2 cellular contexts compared by ENCODE assay signal in the genomic region with DNA sequence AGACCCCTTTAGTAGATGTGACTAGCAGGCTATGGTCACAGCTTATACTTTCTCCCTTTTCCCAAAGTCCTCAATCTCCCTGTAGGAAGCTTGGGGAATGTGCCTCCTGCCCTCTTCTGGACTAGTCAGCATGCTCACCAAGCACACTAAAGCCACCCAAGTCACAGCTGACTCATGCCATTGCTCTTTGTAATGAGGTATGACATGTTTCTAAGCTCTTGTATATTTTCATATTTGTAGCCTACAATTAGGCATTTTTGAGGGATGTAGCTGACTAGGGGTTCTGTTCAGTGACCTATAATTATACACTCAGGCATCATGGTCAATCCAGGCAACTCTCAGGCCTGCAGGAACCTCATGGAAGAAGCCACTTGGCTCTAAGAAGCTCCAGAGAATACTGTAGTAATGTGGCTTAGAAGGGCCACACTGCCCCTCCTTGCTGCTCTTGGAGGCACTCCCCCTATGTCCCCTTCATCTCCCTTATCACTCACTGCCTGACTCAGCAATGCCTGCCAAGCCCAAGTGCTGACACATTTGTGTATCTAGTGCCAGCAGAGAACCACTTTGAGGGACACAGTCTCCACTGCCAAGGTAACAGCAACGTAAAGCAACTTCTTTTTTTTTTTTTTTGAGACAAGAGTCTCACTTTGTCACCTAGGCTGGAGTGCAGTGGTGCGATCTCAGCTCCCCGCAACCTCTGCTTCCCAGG.
TF ChIP-seq lines count a peak whose summit lies in the region.

No MANE protein-coding gene starts in this region.

TF ChIP-seq in H1, 55 proteins besides CTCF, POLR2A, EP300 and RAD21 (continued from another document):
- TF ChIP-seq PHF8 (conservative IDR thresholded peaks at IDR 0.05; ENCODE audit: low read depth, low read length) = no peak
- TF ChIP-seq JUND (IDR thresholded peaks at IDR 0.05; ENCODE audit: low read length) = no peak
- no peak for TF ChIP-seq SRF (IDR thresholded peaks at IDR 0.05; ENCODE audit: low read depth, low read length)
- no peak for TF ChIP-seq TAF7 (optimal IDR thresholded peaks at IDR 0.05; ENCODE audit: borderline replicate concordance, low read depth, low read length)
- TF ChIP-seq, protein P1, sequence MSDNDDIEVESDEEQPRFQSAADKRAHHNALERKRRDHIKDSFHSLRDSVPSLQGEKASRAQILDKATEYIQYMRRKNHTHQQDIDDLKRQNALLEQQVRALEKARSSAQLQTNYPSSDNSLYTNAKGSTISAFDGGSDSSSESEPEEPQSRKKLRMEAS (IDR thresholded peaks at IDR 0.05) = no peak
- no peak for TF ChIP-seq BACH1 (IDR thresholded peaks at IDR 0.05; ENCODE audit: low read length)
- no peak for TF ChIP-seq NRF1 (IDR thresholded peaks at IDR 0.05; ENCODE audit: low read depth, low read length)
- TF ChIP-seq HDAC2 (IDR thresholded peaks at IDR 0.05; ENCODE audit: borderline replicate concordance in 1 of 2, low read depth in 2 of 2, low read length in 2 of 2) = no peak
- TF ChIP-seq ZNF274 (IDR thresholded peaks at IDR 0.05; ENCODE audit: borderline replicate concordance, extremely low read depth, low read length) = no peak
- TF ChIP-seq KDM1A (IDR thresholded peaks at IDR 0.05; ENCODE audit: borderline replicate concordance, low read length) = no peak
- no peak for TF ChIP-seq SIN3A (conservative IDR thresholded peaks at IDR 0.05 in 1 of 2, IDR thresholded peaks at IDR 0.05 in 1 of 2; ENCODE audit: low read depth in 1 of 2, low read length in 2 of 2)
- no peak for TF ChIP-seq MAFK (IDR thresholded peaks at IDR 0.05; ENCODE audit: low read depth, low read length)
- TF ChIP-seq POLR2AphosphoS5 (IDR thresholded peaks at IDR 0.05; ENCODE audit: low read depth, low read length) = no peak
- TF ChIP-seq RNF2 (IDR thresholded peaks at IDR 0.05; ENCODE audit: borderline replicate concordance, low read depth, low read length, missing control alignments, poor library complexity, severe bottlenecking) = no peak
- TF ChIP-seq JUN (IDR thresholded peaks at IDR 0.05; ENCODE audit: low read depth, low read length) = no peak

TF ChIP-seq in GM12891, 5 proteins besides CTCF, POLR2A, EP300 and RAD21 (continued from another document):
- TF ChIP-seq POLR2AphosphoS5 (IDR thresholded peaks at IDR 0.05; ENCODE audit: low read depth, low read length) (no peak), POU2F2 (IDR thresholded peaks at IDR 0.05; ENCODE audit: low read depth, low read length) (no peak)
